ENCODE assay signal across 17 cellular contexts in the genomic region with DNA sequence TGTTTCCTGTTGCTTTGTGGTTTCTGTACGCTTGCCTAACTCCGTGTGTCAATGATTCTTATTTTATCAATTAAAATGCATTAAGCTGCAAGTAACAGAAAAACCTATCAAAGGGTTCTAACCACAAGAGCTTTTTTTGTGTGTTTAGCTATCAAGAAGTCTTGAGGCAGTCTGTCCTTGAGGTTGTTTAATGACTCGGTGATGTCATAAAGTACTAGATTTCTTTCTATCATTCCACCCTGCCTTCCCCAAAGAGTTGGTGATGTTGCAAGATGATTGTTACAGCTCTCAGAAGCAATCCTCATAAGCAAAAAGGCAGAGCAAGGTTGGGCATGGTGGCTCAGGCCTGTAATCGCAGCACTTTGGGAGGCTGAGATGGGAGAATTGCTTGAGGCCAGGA. TPM values are rescaled to one million over a fixed set of nuclear protein-coding genes. Genes with fewer than 3 reads are reported as not detected.
A peak's percentile ranks its signal among the peaks of the same experiment; 100 is the strongest.
DNase-seq lines count a peak whose midpoint lies in the region; ATAC-seq, FAIRE-seq and TF ChIP-seq lines count a peak whose summit lies in the region.
"Had no signal": no experiment of that assay in that cellular context is flagged by ENCODE, and none has a peak within 500 bp of the region (broad histone marks: within the 10 kb centered on the region; RNA-seq: fewer than 3 reads in every experiment).

No MANE protein-coding gene starts in this region.

- CTCF ChIA-PET in CD4-positive, alpha-beta T cell (lab: Charles Lee) = no interaction called here

- DNase-seq in SIG-M5 treated with dmso at 0.1 percent for 504 hours (lab: John Stamatoyannopoulos, UW; ENCODE audit: unreplicated experiment) (peak; percentile 58), SIG-M5 (lab: John Stamatoyannopoulos, UW) (no peak), MV-4-11 (lab: John Stamatoyannopoulos, UW) (peak; percentile 68), skeletal muscle cell (ENCODE audit: low read depth) (peak; percentile 54), D721Med (ENCODE audit: insufficient read length, low spot score) (no peak)
- peak; percentile 3 for DNase-seq in central memory CD4-positive, alpha-beta T cell
- DNase-seq in CD4-positive, alpha-beta T cell = no peak
- DNase-seq: 8988T; activated CD8-positive, alpha-beta memory T cell treated with anti-CD3 and anti-CD28 coated beads, Interleukin-2, amount 50 U/mL, for 4 hours; Caco-2; erythroblast; NCI-H1694 treated with DMSO at 0.1 percent for 48 hours; NCI-H82; SK-N-SH had no signal

- no peaks in the 10 kb centered on the region for H3K9me3 Mint-ChIP-seq in CD4-positive, alpha-beta T cell

- no peaks in the 10 kb centered on the region for H3K27me3 ChIP-seq in CD4-positive, alpha-beta T cell (ENCODE audit: control insufficient read depth, insufficient read depth, low read length)

- no peak for FAIRE-seq in D721Med (lab: Jason Lieb, UNC)

- H3K4me3 ChIP-seq in skeletal muscle cell (ENCODE audit: low read depth, low read length) = no peak overlapping the region

- POLR2A ChIA-PET in CD4-positive, alpha-beta T cell (lab: Charles Lee) = no interaction called here

- TF ChIP-seq CTCF in CD4-positive, alpha-beta T cell (IDR thresholded peaks at IDR 0.05) = no peak
- TF ChIP-seq CTCF in D721Med (IDR thresholded peaks at IDR 0.05; ENCODE audit: insufficient read depth, missing control alignments) = no peak

- H3K4me3 Mint-ChIP-seq in CD4-positive, alpha-beta T cell = no peak overlapping the region
- H3K4me3 Mint-ChIP-seq: activated naive CD8-positive, alpha-beta T cell had no signal

- H3K27me3 Mint-ChIP-seq in CD4-positive, alpha-beta T cell = no peaks in the 10 kb centered on the region

- no peak overlapping the region for H3K27ac ChIP-seq in CD4-positive, alpha-beta T cell (ENCODE audit: low read depth, low read length)
- H3K27ac ChIP-seq: neutrophil had no signal

- intact Hi-C loops in CD4-positive, alpha-beta T cell (cut with DNase I, micrococcal nuclease) = no loop called here

- no peaks in the 10 kb centered on the region for H3K9me3 ChIP-seq in CD4-positive, alpha-beta T cell (ENCODE audit: control insufficient read depth, low read length)
- H3K9me3 ChIP-seq: Caco-2, neutrophil, SK-N-SH had no signal

- no peaks in the 10 kb centered on the region for H3K36me3 Mint-ChIP-seq in CD4-positive, alpha-beta T cell (ENCODE audit: low read depth)
- H3K36me3 Mint-ChIP-seq: activated naive CD8-positive, alpha-beta T cell had no signal

- no peak overlapping the region for H3K27ac Mint-ChIP-seq in CD4-positive, alpha-beta T cell
- H3K27ac Mint-ChIP-seq: activated naive CD8-positive, alpha-beta T cell had no signal

- H3K4me1 Mint-ChIP-seq in CD4-positive, alpha-beta T cell (ENCODE audit: low read depth) = peaks cover 5% of the 10 kb centered on the region

- ATAC-seq in GM21786 (IDR thresholded peaks at IDR 0.05; ENCODE audit: unreplicated experiment) = no peak
- no peak for ATAC-seq in CD4-positive, alpha-beta T cell (ENCODE audit: poor library complexity)

RNA-seq across cellular contexts. Expression of gene SPTBN1, which starts 51.9 kb away (rescaled TPM):
- total RNA-seq in CD4-positive, alpha-beta T cell = 100 to 1,000 TPM; 156 to 166 TPM

Comparison
In these comparisons a context has a peak if more than half of its experiments do, and no peak if none do; other contexts are left out.
1. DNase-seq: peak in SIG-M5 treated with dmso at 0.1 percent for 504 hours (single experiment), MV-4-11 (single experiment), central memory CD4-positive, alpha-beta T cell (single experiment) and skeletal muscle cell (single experiment); none in SIG-M5 (single experiment), CD4-positive, alpha-beta T cell (0 of 10) and D721Med (single experiment).